1 cellular context compared by ENCODE assay signal in genomic region chr6:106325336-106326178, GRCh38.
TF ChIP-seq lines count a peak whose summit lies in the region.

Gene ATG5, minus strand, starts transcription at chr6:106325760. Its CDS starts 9,552 bp downstream, at chr6:106316208.

TF ChIP-seq in K562, 482 proteins besides CTCF, POLR2A, EP300 and RAD21 (continued from another document):
- TF ChIP-seq CUX1 (CRISPR knock-in tag; IDR thresholded peaks at IDR 0.05): no peak
- TF ChIP-seq ZFP36 (IDR thresholded peaks at IDR 0.05; ENCODE audit: low read depth, low read length, partially characterized antibody): no peak
- TF ChIP-seq CREB1 (IDR thresholded peaks at IDR 0.05): peak; percentile 98
- peak; percentile 99 for TF ChIP-seq CREB1 (CRISPR knock-in tag; IDR thresholded peaks at IDR 0.05)
- TF ChIP-seq SRSF7 (optimal IDR thresholded peaks at IDR 0.05; ENCODE audit: low read depth, low read length): no peak
- TF ChIP-seq FOXM1 (IDR thresholded peaks at IDR 0.05; ENCODE audit: low read depth): peak; percentile 57; the same call in 1 of the 2 replicates
- peak; percentile 76; the same call in 1 of the 2 replicates for TF ChIP-seq FOXM1 (CRISPR knock-in tag; IDR thresholded peaks at IDR 0.05; ENCODE audit: low read depth)
- TF ChIP-seq MTA2 (IDR thresholded peaks at IDR 0.05; ENCODE audit: low read depth): no peak
- no peak for TF ChIP-seq TAL1 (IDR thresholded peaks at IDR 0.05)
- TF ChIP-seq MLLT1 (IDR thresholded peaks at IDR 0.05): peak in 1 of 2 experiments; percentile 74; a peak in 1 of 4 replicates
- no peak for TF ChIP-seq ARID3A (IDR thresholded peaks at IDR 0.05; ENCODE audit: borderline replicate concordance, low read depth, low read length)
- TF ChIP-seq HNRNPLL (IDR thresholded peaks at IDR 0.05; ENCODE audit: low read depth, low read length, poor library complexity, severe bottlenecking): peak; percentile 81
- peak in 1 of 2 experiments; percentile 98; a peak in 2 of 4 replicates for TF ChIP-seq ZNF639 (CRISPR knock-in tag; conservative IDR thresholded peaks at IDR 0.05 in 1 of 2, IDR thresholded peaks at IDR 0.05 in 1 of 2)
- TF ChIP-seq GMEB1 (CRISPR knock-in tag; IDR thresholded peaks at IDR 0.05): peak; percentile 65
- TF ChIP-seq ZNF584 (CRISPR knock-in tag; IDR thresholded peaks at IDR 0.05; ENCODE audit: low read depth): no peak
- peak; percentile 80; the same call in 1 of the 2 replicates for TF ChIP-seq RB1 (IDR thresholded peaks at IDR 0.05; ENCODE audit: low read depth)
- peak; percentile 89 for TF ChIP-seq SPI1 (IDR thresholded peaks at IDR 0.05; ENCODE audit: borderline replicate concordance, low read depth, low read length)
- peak; percentile 88 for TF ChIP-seq HCFC1 (IDR thresholded peaks at IDR 0.05; ENCODE audit: low read depth, low read length)
- no peak for TF ChIP-seq CEBPZ (IDR thresholded peaks at IDR 0.05; ENCODE audit: borderline replicate concordance, low read depth, low read length)
- no peak; the same call in 1 of the 2 replicates for TF ChIP-seq HBP1 (CRISPR knock-in tag; IDR thresholded peaks at IDR 0.05)
- TF ChIP-seq CCNT2 (IDR thresholded peaks at IDR 0.05; ENCODE audit: borderline replicate concordance, extremely low read depth, insufficient read length, low read depth, low read length): peak; percentile 68
